Comparison of ENCODE assay signal across 8 cellular contexts in the genomic region with DNA sequence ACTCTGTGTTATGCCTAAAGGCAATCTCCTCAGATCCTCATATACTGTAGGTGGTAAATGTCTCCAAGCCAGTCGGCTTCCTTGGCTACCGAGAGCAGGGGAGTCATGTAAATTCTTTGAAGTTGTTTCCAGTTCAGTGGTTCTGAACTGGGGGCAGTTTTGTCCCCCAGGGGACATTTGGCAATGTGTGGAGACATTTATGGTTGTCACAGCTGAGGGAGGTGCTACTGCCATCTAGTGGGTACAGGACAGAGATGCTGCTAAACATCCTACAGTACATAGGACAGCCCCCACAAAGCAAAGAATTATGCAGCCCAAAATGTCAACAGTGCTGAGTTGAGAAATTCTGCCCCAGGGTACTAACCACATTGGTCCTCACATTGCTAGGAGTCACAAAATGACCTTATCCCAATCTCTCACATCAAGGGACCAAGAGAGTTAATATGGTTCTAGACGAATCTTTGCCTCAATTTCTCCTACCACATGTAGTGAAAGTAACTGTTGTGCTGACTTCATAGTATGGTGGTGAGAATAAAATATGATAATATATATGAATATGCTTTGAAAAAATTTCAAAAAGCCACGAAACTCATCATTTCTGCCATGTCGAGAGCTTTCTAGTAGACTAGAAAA.
A peak's percentile ranks its signal among the peaks of the same experiment; 100 is the strongest.
DNase-seq lines count a peak whose midpoint lies in the region; ATAC-seq, FAIRE-seq and TF ChIP-seq lines count a peak whose summit lies in the region.

No MANE protein-coding gene starts in this region.

- H3K9me3 Mint-ChIP-seq in stimulated activated effector memory CD8-positive, alpha-beta T cell treated with anti-CD3 and anti-CD28 coated beads, Interleukin-12 subunit alpha, Interleukin-12 subunit beta, amount 100 ng/mL, for 72 hours: peaks cover 2% of the 10 kb centered on the region
- H3K9me3 Mint-ChIP-seq in CD4-positive, alpha-beta T cell: peaks cover 6% of the 10 kb centered on the region

- CTCF ChIA-PET in CD4-positive, alpha-beta T cell (lab: Charles Lee): no interaction called here

- no peaks in the 10 kb centered on the region for H3K27me3 ChIP-seq in MG63
- H3K27me3 ChIP-seq in WERI-Rb-1 (ENCODE audit: insufficient read depth, low read depth, severe bottlenecking): no peaks in the 10 kb centered on the region
- no peaks in the 10 kb centered on the region for H3K27me3 ChIP-seq in CD4-positive, alpha-beta T cell (ENCODE audit: control insufficient read depth, insufficient read depth, low read length)

- peak; percentile 85 for FAIRE-seq in GM12892 (lab: Jason Lieb, UNC)

- H3K4me3 ChIP-seq in MG63 (no peak overlapping the region), WERI-Rb-1 (ENCODE audit: low read depth, low read length) (no peak overlapping the region)

- no peaks in the 10 kb centered on the region for H3K36me3 Mint-ChIP-seq in stimulated activated effector memory CD8-positive, alpha-beta T cell treated with anti-CD3 and anti-CD28 coated beads, Interleukin-12 subunit alpha, Interleukin-12 subunit beta, amount 100 ng/mL, for 72 hours
- H3K36me3 Mint-ChIP-seq in CD4-positive, alpha-beta T cell (ENCODE audit: low read depth): no peaks in the 10 kb centered on the region

- no peaks in the 10 kb centered on the region for H3K36me3 ChIP-seq in MG63
- H3K36me3 ChIP-seq in WERI-Rb-1: no peaks in the 10 kb centered on the region

- intact Hi-C loops in left cardiac atrium (cut with DNase I): loop anchor here in 1 of 2 donors (5.0 kb wide), 2 partner anchors 223 to 377 kb away; no protein-coding TSS in a partner anchor
- intact Hi-C loops in CD4-positive, alpha-beta T cell (cut with DNase I, micrococcal nuclease): no loop called here

- no peaks in the 10 kb centered on the region for H3K27me3 Mint-ChIP-seq in CD4-positive, alpha-beta T cell

- peak; percentile 94 for ATAC-seq in HG02610 (IDR thresholded peaks at IDR 0.05; ENCODE audit: unreplicated experiment)
- peak; percentile 74 to 75 for ATAC-seq in left cardiac atrium
- peak; percentile 37 for ATAC-seq in stimulated activated effector memory CD8-positive, alpha-beta T cell treated with anti-CD3 and anti-CD28 coated beads, Interleukin-12 subunit alpha, Interleukin-12 subunit beta, amount 100 ng/mL, for 72 hours
- no peak for ATAC-seq in CD4-positive, alpha-beta T cell (ENCODE audit: poor library complexity)

- DNase-seq in AML-193 (lab: John Stamatoyannopoulos, UW) (peak; percentile 5 to 39), GM12892 (ENCODE audit: insufficient read length) (no peak), MG63 (peak; percentile 4), WERI-Rb-1 (peak; percentile 46), left cardiac atrium (peak; percentile 22)
- DNase-seq in stimulated activated effector memory CD8-positive, alpha-beta T cell treated with anti-CD3 and anti-CD28 coated beads, Interleukin-12 subunit alpha, Interleukin-12 subunit beta, amount 100 ng/mL, for 72 hours (ENCODE audit: low spot score in 2 of 2): no peak
- DNase-seq in CD4-positive, alpha-beta T cell: no peak

- H3K4me3 Mint-ChIP-seq in stimulated activated effector memory CD8-positive, alpha-beta T cell treated with anti-CD3 and anti-CD28 coated beads, Interleukin-12 subunit alpha, Interleukin-12 subunit beta, amount 100 ng/mL, for 72 hours: no peak overlapping the region
- no peak overlapping the region for H3K4me3 Mint-ChIP-seq in CD4-positive, alpha-beta T cell

- peak; percentile 88 for TF ChIP-seq CTCF in WERI-Rb-1 (IDR thresholded peaks at IDR 0.05; ENCODE audit: low read depth, low read length)
- TF ChIP-seq CTCF in CD4-positive, alpha-beta T cell (IDR thresholded peaks at IDR 0.05): no peak

- H3K4me1 Mint-ChIP-seq in stimulated activated effector memory CD8-positive, alpha-beta T cell treated with anti-CD3 and anti-CD28 coated beads, Interleukin-12 subunit alpha, Interleukin-12 subunit beta, amount 100 ng/mL, for 72 hours: no peaks in the 10 kb centered on the region
- H3K4me1 Mint-ChIP-seq in CD4-positive, alpha-beta T cell (ENCODE audit: low read depth): no peaks in the 10 kb centered on the region

- no peak overlapping the region for H3K27ac ChIP-seq in WERI-Rb-1
- no peak overlapping the region for H3K27ac ChIP-seq in CD4-positive, alpha-beta T cell (ENCODE audit: low read depth, low read length)

- POLR2A ChIA-PET in CD4-positive, alpha-beta T cell (lab: Charles Lee): no interaction called here

- no peak overlapping the region for H3K27ac Mint-ChIP-seq in stimulated activated effector memory CD8-positive, alpha-beta T cell treated with anti-CD3 and anti-CD28 coated beads, Interleukin-12 subunit alpha, Interleukin-12 subunit beta, amount 100 ng/mL, for 72 hours
- H3K27ac Mint-ChIP-seq in CD4-positive, alpha-beta T cell: no peak overlapping the region

- no peaks in the 10 kb centered on the region for H3K9me3 ChIP-seq in MG63
- no peaks in the 10 kb centered on the region for H3K9me3 ChIP-seq in WERI-Rb-1 (ENCODE audit: severe bottlenecking)
- no peaks in the 10 kb centered on the region for H3K9me3 ChIP-seq in CD4-positive, alpha-beta T cell (ENCODE audit: control insufficient read depth, low read length)

- TF ChIP-seq POLR2A in GM12892 (IDR thresholded peaks at IDR 0.05; ENCODE audit: low read depth, low read length): no peak

Comparison
In these comparisons a context has a peak if more than half of its experiments do, and no peak if none do; other contexts are left out.
1. DNase-seq: peak in AML-193 (2 of 2), MG63 (single experiment), WERI-Rb-1 (single experiment) and left cardiac atrium (single experiment); none in GM12892 (single experiment), stimulated activated effector memory CD8-positive, alpha-beta T cell treated with anti-CD3 and anti-CD28 coated beads, Interleukin-12 subunit alpha, Interleukin-12 subunit beta, amount 100 ng/mL, for 72 hours (0 of 2) and CD4-positive, alpha-beta T cell (0 of 10).